ENCODE assay signal across 11 cellular contexts in the genomic region with DNA sequence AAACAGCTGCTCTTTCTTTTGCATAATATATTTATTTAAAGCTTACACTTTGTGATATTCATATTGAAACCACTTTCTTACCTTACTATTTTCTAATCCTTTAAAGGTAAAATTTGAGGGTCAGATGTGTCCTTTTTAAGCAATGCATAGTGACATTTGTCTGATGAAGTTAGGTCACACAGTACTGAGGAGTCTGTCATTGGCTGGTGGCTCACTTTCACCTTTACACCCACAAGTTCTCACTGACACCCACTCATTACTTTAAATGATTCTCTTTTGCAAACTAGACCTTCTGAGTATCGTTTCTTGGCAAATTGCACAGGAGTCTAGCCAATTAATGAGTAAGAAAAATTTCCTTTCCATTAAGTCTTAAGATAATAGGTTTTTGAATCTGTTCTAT.
"Had no signal": no experiment of that assay in that cellular context is flagged by ENCODE, and none has a peak within 500 bp of the region (broad histone marks: within the 10 kb centered on the region; RNA-seq: fewer than 3 reads in every experiment).

No MANE protein-coding gene starts in this region.

- H3K9me3 Mint-ChIP-seq: activated naive CD8-positive, alpha-beta T cell treated with anti-CD3 and anti-CD28 coated beads for 36 hours; activated T-cell treated with anti-CD3 and anti-CD28 coated beads, Interleukin-2, amount 50 U/mL, for 72 hours; nephron progenitor cell; stimulated activated naive CD8-positive, alpha-beta T cell treated with anti-CD3 and anti-CD28 coated beads, Interleukin-15, Interleukin-2, amounts not matched to agents 100 ng/mL and 50 ng/mL, for 24 hours had no signal

- H3K4me1 Mint-ChIP-seq: activated naive CD8-positive, alpha-beta T cell treated with anti-CD3 and anti-CD28 coated beads for 36 hours had no signal

- H3K27me3 Mint-ChIP-seq: stimulated activated naive CD8-positive, alpha-beta T cell treated with anti-CD3 and anti-CD28 coated beads, Interleukin-15, Interleukin-2, amounts not matched to agents 100 ng/mL and 50 ng/mL, for 24 hours had no signal

- H3K4me3 Mint-ChIP-seq: activated naive CD8-positive, alpha-beta T cell treated with anti-CD3 and anti-CD28 coated beads for 36 hours; activated T-cell treated with anti-CD3 and anti-CD28 coated beads, Interleukin-2, amount 50 U/mL, for 72 hours; nephron progenitor cell; stimulated activated naive CD8-positive, alpha-beta T cell treated with anti-CD3 and anti-CD28 coated beads, Interleukin-15, Interleukin-2, amounts not matched to agents 100 ng/mL and 50 ng/mL, for 24 hours had no signal

- ATAC-seq: activated T-cell treated with anti-CD3 and anti-CD28 coated beads, Interleukin-2, amount 50 U/mL, for 72 hours had no signal

- H3K27ac Mint-ChIP-seq: activated naive CD8-positive, alpha-beta T cell treated with anti-CD3 and anti-CD28 coated beads for 36 hours; activated T-cell treated with anti-CD3 and anti-CD28 coated beads, Interleukin-2, amount 50 U/mL, for 72 hours; nephron progenitor cell; stimulated activated naive CD8-positive, alpha-beta T cell treated with anti-CD3 and anti-CD28 coated beads, Interleukin-15, Interleukin-2, amounts not matched to agents 100 ng/mL and 50 ng/mL, for 24 hours had no signal

- H3K36me3 Mint-ChIP-seq: activated naive CD8-positive, alpha-beta T cell treated with anti-CD3 and anti-CD28 coated beads for 36 hours had no signal

- DNase-seq: activated CD4-positive, alpha-beta T cell treated with anti-CD3 and anti-CD28 coated beads, Interleukin-2, amount 50 U/mL, for 48 hours; activated CD4-positive, CD25-positive, alpha-beta regulatory T cell treated with anti-CD3 and anti-CD28 coated beads, Interleukin-2, amount 50 U/mL, for 72 hours; activated gamma-delta T cell treated with Interleukin-2 at 50 U/mL for 16 hours; activated naive CD8-positive, alpha-beta T cell treated with anti-CD3 and anti-CD28 coated beads for 36 hours; activated T-cell treated with anti-CD3 and anti-CD28 coated beads, Interleukin-2, amount 50 U/mL, for 72 hours; dorsolateral prefrontal cortex; hippocampal formation; nephron progenitor cell; stimulated activated CD4-positive, alpha-beta T cell treated with anti-CD3 and anti-CD28 coated beads, Interleukin-2, amount 100 ng/mL, for 48 hours; upper lobe of left lung had no signal
